ENCODE assay signal across 16 cellular contexts in genomic region chr1:219517031-219517430, GRCh38.
A peak's percentile ranks its signal among the peaks of the same experiment; 100 is the strongest.
DNase-seq lines count a peak whose midpoint lies in the region; ATAC-seq, FAIRE-seq and TF ChIP-seq lines count a peak whose summit lies in the region.
"Had no signal": no experiment of that assay in that cellular context is flagged by ENCODE, and none has a peak within 500 bp of the region (broad histone marks: within the 10 kb centered on the region; RNA-seq: fewer than 3 reads in every experiment).

No MANE protein-coding gene starts in this region.

- H3K18ac ChIP-seq in mesendoderm (ENCODE audit: low read length), result no peak overlapping the region

- H3K4me1 ChIP-seq in HCT116 (ENCODE audit: control insufficient read depth in 1 of 2, insufficient read depth in 2 of 2, low read length in 2 of 2), result no peaks in the 10 kb centered on the region; a peak in 1 of 4 replicates
- no peaks in the 10 kb centered on the region for H3K4me1 ChIP-seq in mesendoderm (ENCODE audit: control insufficient read depth, low read depth, low read length)
- no peaks in the 10 kb centered on the region for H3K4me1 ChIP-seq in vagina

- no peak overlapping the region for H4K5ac ChIP-seq in mesendoderm (ENCODE audit: low read length)

- H3K23ac ChIP-seq in mesendoderm (ENCODE audit: low read length), result no peak overlapping the region

- DNase-seq in EH (ENCODE audit: low read depth), result peak; percentile 5
- DNase-seq in HCT116 (ENCODE audit: low read depth, low spot score), result peak; percentile 6
- DNase-seq in bronchial epithelial cell (ENCODE audit: low read depth), result peak; percentile 76
- peak; percentile 66 for DNase-seq in mesendoderm
- no peak for DNase-seq in activated CD4-positive, alpha-beta T cell treated with anti-CD3 and anti-CD28 coated beads for 4 hours
- no peak for DNase-seq in vagina (ENCODE audit: extremely low spot score in 2 of 2)
- no peak for DNase-seq in NCI-H146 treated with DMSO at 0.1 percent for 48 hours (lab: John Stamatoyannopoulos, UW; ENCODE audit: unreplicated experiment)
- DNase-seq: ACHN; CD4-positive, CD25-positive, alpha-beta regulatory T cell; DND-41; Karpas-422; NCI-H1105 treated with DMSO at 0.1 percent for 48 hours; NCI-H187 treated with DMSO at 0.1 percent for 48 hours; NCI-H748 treated with DMSO at 0.1 percent for 48 hours; SHP77 treated with DMSO at 0.1 percent for 48 hours had no signal

- WGBS in mesendoderm (ENCODE audit: extremely low coverage, insufficient coverage, low lambda C conversion rate), result no CpG with 5 or more reads among the region's 3 CpGs

- TF ChIP-seq CTCF in HCT116 (IDR thresholded peaks at IDR 0.05 in 2 of 3, conservative IDR thresholded peaks at IDR 0.05 in 1 of 3; ENCODE audit: borderline replicate concordance in 1 of 3, insufficient read depth in 1 of 3, low read depth in 2 of 3, low read length in 2 of 3) (no peak), bronchial epithelial cell (IDR thresholded peaks at IDR 0.05; ENCODE audit: insufficient read depth, low read length, severe bottlenecking) (no peak), vagina (IDR thresholded peaks at IDR 0.05) (no peak)

- H3K36me3 ChIP-seq in HCT116 (ENCODE audit: control insufficient read depth in 1 of 2, insufficient read depth in 2 of 2, low read length in 2 of 2) (no peaks in the 10 kb centered on the region), bronchial epithelial cell (ENCODE audit: control insufficient read depth, insufficient read depth, low read length) (no peaks in the 10 kb centered on the region), mesendoderm (ENCODE audit: control insufficient read depth, insufficient read depth, low read length) (no peaks in the 10 kb centered on the region), vagina (no peaks in the 10 kb centered on the region)

- H4K20me1 ChIP-seq in HCT116 (ENCODE audit: insufficient read depth), result no peaks in the 10 kb centered on the region

- no peak overlapping the region for H2AFZ ChIP-seq in HCT116 (ENCODE audit: low read depth, low read length, poor library complexity, severe bottlenecking)

- H2BK120ac ChIP-seq in mesendoderm (ENCODE audit: low read depth, low read length), result no peak overlapping the region

- no peaks in the 10 kb centered on the region for H3K9me3 ChIP-seq in HCT116 (ENCODE audit: control insufficient read depth in 1 of 2, insufficient read depth in 1 of 2, low read depth in 1 of 2, low read length in 2 of 2)
- H3K9me3 ChIP-seq in vagina, result no peaks in the 10 kb centered on the region

- H3K4me3 ChIP-seq in HCT116 (replicated peaks in 1 of 2; ENCODE audit: low read depth in 1 of 2, low read length in 2 of 2), result no peak overlapping the region
- H3K4me3 ChIP-seq in bronchial epithelial cell (ENCODE audit: low read depth, low read length), result no peak overlapping the region
- no peak overlapping the region for H3K4me3 ChIP-seq in mesendoderm (ENCODE audit: low read length)
- H3K4me3 ChIP-seq in vagina, result no peak overlapping the region

- H3K9me2 ChIP-seq in HCT116 (ENCODE audit: insufficient read depth), result no peaks in the 10 kb centered on the region

- no peak for ATAC-seq in HCT116
- ATAC-seq: Panc1 had no signal

- no peaks in the 10 kb centered on the region for H3K27me3 ChIP-seq in HCT116 (ENCODE audit: insufficient read depth, low read length)
- H3K27me3 ChIP-seq in bronchial epithelial cell (ENCODE audit: control insufficient read depth, insufficient read depth, low read length), result no peaks in the 10 kb centered on the region
- no peaks in the 10 kb centered on the region for H3K27me3 ChIP-seq in mesendoderm (ENCODE audit: insufficient read depth, low read length, poor library complexity)
- H3K27me3 ChIP-seq in vagina, result no peaks in the 10 kb centered on the region

- no peak overlapping the region for H3K56ac ChIP-seq in mesendoderm (ENCODE audit: low read length)

- H3K27ac ChIP-seq in HCT116 (ENCODE audit: low read depth, low read length) (no peak overlapping the region), mesendoderm (ENCODE audit: low read depth, low read length) (no peak overlapping the region), vagina (no peak overlapping the region)

- intact Hi-C loops in HCT116 (cut with micrococcal nuclease) (no loop called here), vagina (cut with DNase I) (no loop called here)

- TF ChIP-seq POLR2A in HCT116 (IDR thresholded peaks at IDR 0.05; ENCODE audit: borderline replicate concordance, extremely low read depth, insufficient read depth, insufficient read length) (no peak), vagina (IDR thresholded peaks at IDR 0.05) (no peak)

- no peak overlapping the region for H3K4ac ChIP-seq in mesendoderm (ENCODE audit: low read depth, low read length)

- RAD21 ChIA-PET in HCT116 (lab: Charles Lee; ENCODE audit: low non-redundant PET in 1 of 2, low total read pairs in 2 of 2, uncharacterized antibody in 2 of 2, unreplicated experiment in 2 of 2), result no interaction called here

- no peak overlapping the region for H2BK15ac ChIP-seq in mesendoderm (replicated peaks; ENCODE audit: low read depth)

- H2BK5ac ChIP-seq in mesendoderm (ENCODE audit: low read length), result no peak overlapping the region

- TF ChIP-seq RAD21 in HCT116 (IDR thresholded peaks at IDR 0.05; ENCODE audit: low read depth), result no peak

- BruUV-seq in HCT116 (replicated peaks; lab: Mats Ljungman, UMichigan), result no TSS peak

- POLR2A ChIA-PET in HCT116 (lab: Charles Lee), result no interaction called here

- CTCF ChIA-PET in HCT116 (lab: Charles Lee), result no interaction called here

- H3K79me1 ChIP-seq in mesendoderm (ENCODE audit: low read length), result no peaks in the 10 kb centered on the region

- no peak overlapping the region for H2AK5ac ChIP-seq in mesendoderm (ENCODE audit: low read length)

- H3K9ac ChIP-seq in HCT116 (ENCODE audit: low read length), result no peak overlapping the region
- H3K9ac ChIP-seq in mesendoderm (ENCODE audit: low read length), result no peak overlapping the region

- no peak overlapping the region for H4K8ac ChIP-seq in mesendoderm (ENCODE audit: low read depth, low read length)

- H3K79me2 ChIP-seq in HCT116 (ENCODE audit: insufficient read depth, low read length), result no peaks in the 10 kb centered on the region
- H3K79me2 ChIP-seq in mesendoderm (ENCODE audit: control insufficient read depth, insufficient read depth, low read length), result no peaks in the 10 kb centered on the region

- H3K4me2 ChIP-seq in HCT116 (ENCODE audit: low read length) (no peak overlapping the region), mesendoderm (ENCODE audit: low read length) (no peak overlapping the region)

- no peak for FAIRE-seq in bronchial epithelial cell (lab: Jason Lieb, UNC)

TF ChIP-seq in HCT116, 20 proteins besides CTCF, POLR2A, EP300 and RAD21:
- TF ChIP-seq JUND (IDR thresholded peaks at IDR 0.05), result 0 out of 2 replicates have a peak, but pooled peaks have one; percentile 19
- TF ChIP-seq EGR1 (IDR thresholded peaks at IDR 0.05; ENCODE audit: low read depth), result no peak

Comparison
In these comparisons a context has a peak if more than half of its experiments do, and no peak if none do; other contexts are left out.
1. DNase-seq: peak in EH (single experiment), HCT116 (single experiment), bronchial epithelial cell (single experiment) and mesendoderm (single experiment); none in activated CD4-positive, alpha-beta T cell treated with anti-CD3 and anti-CD28 coated beads for 4 hours (0 of 2), vagina (0 of 2) and NCI-H146 treated with DMSO at 0.1 percent for 48 hours (single experiment).